ENCODE assay signal across 17 cellular contexts in genomic region chr13:40486518-40487163, GRCh38.
DNase-seq lines count a peak whose midpoint lies in the region; ATAC-seq lines count a peak whose summit lies in the region.
"Had no signal": no experiment of that assay in that cellular context is flagged by ENCODE, and none has a peak within 500 bp of the region (broad histone marks: within the 10 kb centered on the region; RNA-seq: fewer than 3 reads in every experiment).

No MANE protein-coding gene starts in this region.

- H3K9me3 Mint-ChIP-seq in activated naive CD4-positive, alpha-beta T cell treated with anti-CD3 and anti-CD28 coated beads, Interleukin-2, amount 50 U/mL, for 24 hours, result no peaks in the 10 kb centered on the region
- H3K9me3 Mint-ChIP-seq in activated CD4-positive, alpha-beta memory T cell treated with anti-CD3 and anti-CD28 coated beads for 36 hours, result peaks cover 6% of the 10 kb centered on the region
- H3K9me3 Mint-ChIP-seq in effector memory CD8-positive, alpha-beta T cell, result no peaks in the 10 kb centered on the region
- no peaks in the 10 kb centered on the region for H3K9me3 Mint-ChIP-seq in stimulated activated effector memory CD8-positive, alpha-beta T cell treated with anti-CD3 and anti-CD28 coated beads, Interleukin-12 subunit alpha, Interleukin-12 subunit beta, amount 100 ng/mL, for 72 hours

- H3K4me1 Mint-ChIP-seq in activated naive CD4-positive, alpha-beta T cell treated with anti-CD3 and anti-CD28 coated beads, Interleukin-2, amount 50 U/mL, for 24 hours, result peaks cover 89% of the 10 kb centered on the region
- H3K4me1 Mint-ChIP-seq in activated CD4-positive, alpha-beta memory T cell treated with anti-CD3 and anti-CD28 coated beads for 36 hours (ENCODE audit: low read depth), result peaks cover 73% of the 10 kb centered on the region
- peaks cover 43% of the 10 kb centered on the region in 2 donors for H3K4me1 Mint-ChIP-seq in effector memory CD8-positive, alpha-beta T cell (ENCODE audit: low read depth in 2 of 2)
- H3K4me1 Mint-ChIP-seq in stimulated activated effector memory CD8-positive, alpha-beta T cell treated with anti-CD3 and anti-CD28 coated beads, Interleukin-12 subunit alpha, Interleukin-12 subunit beta, amount 100 ng/mL, for 72 hours, result peaks cover 51% of the 10 kb centered on the region

- no peaks in the 10 kb centered on the region for H3K27me3 Mint-ChIP-seq in activated naive CD4-positive, alpha-beta T cell treated with anti-CD3 and anti-CD28 coated beads, Interleukin-2, amount 50 U/mL, for 24 hours
- H3K27me3 Mint-ChIP-seq in activated CD4-positive, alpha-beta memory T cell treated with anti-CD3 and anti-CD28 coated beads for 36 hours, result no peaks in the 10 kb centered on the region
- no peaks in the 10 kb centered on the region for H3K27me3 Mint-ChIP-seq in effector memory CD8-positive, alpha-beta T cell

- intact Hi-C loops in activated CD4-positive, alpha-beta memory T cell treated with anti-CD3 and anti-CD28 coated beads for 36 hours (cut with micrococcal nuclease), result loop anchor here (5.0 kb wide), 1 partner anchor 126 kb away; no protein-coding TSS in a partner anchor

- CTCF ChIA-PET in activated CD4-positive, alpha-beta memory T cell treated with anti-CD3 and anti-CD28 coated beads for 36 hours (lab: Charles Lee), result interaction anchor here (1.2 kb wide), 1 partner anchor 196 kb away, joined by 3 read pairs; no protein-coding TSS in a partner anchor

- no peak for DNase-seq in activated naive CD4-positive, alpha-beta T cell treated with Interleukin-2 at 50 U/mL for 16 hours
- no peak for DNase-seq in activated CD4-positive, alpha-beta memory T cell treated with anti-CD3 and anti-CD28 coated beads for 36 hours
- no peak for DNase-seq in effector memory CD8-positive, alpha-beta T cell
- no peak for DNase-seq in stimulated activated effector memory CD8-positive, alpha-beta T cell treated with anti-CD3 and anti-CD28 coated beads, Interleukin-12 subunit alpha, Interleukin-12 subunit beta, amount 100 ng/mL, for 72 hours (ENCODE audit: low spot score in 2 of 2)
- no peak for DNase-seq in HCEC 1CT
- no peak for DNase-seq in RKO (ENCODE audit: low spot score)
- DNase-seq: aorta, caudate nucleus, DMS153, erythroblast, foreskin melanocyte, GM23248, kidney, NCI-H146, NCI-H69 had no signal

- peak overlapping the region; percentile 95 for H3K27ac Mint-ChIP-seq in activated naive CD4-positive, alpha-beta T cell treated with anti-CD3 and anti-CD28 coated beads, Interleukin-2, amount 50 U/mL, for 24 hours
- H3K27ac Mint-ChIP-seq in activated CD4-positive, alpha-beta memory T cell treated with anti-CD3 and anti-CD28 coated beads for 36 hours, result peak overlapping the region; percentile 10
- H3K27ac Mint-ChIP-seq in effector memory CD8-positive, alpha-beta T cell, result peak overlapping the region; percentile 93 to 96
- H3K27ac Mint-ChIP-seq in stimulated activated effector memory CD8-positive, alpha-beta T cell treated with anti-CD3 and anti-CD28 coated beads, Interleukin-12 subunit alpha, Interleukin-12 subunit beta, amount 100 ng/mL, for 72 hours, result peak overlapping the region; percentile 45

- H3K36me3 Mint-ChIP-seq in activated naive CD4-positive, alpha-beta T cell treated with anti-CD3 and anti-CD28 coated beads, Interleukin-2, amount 50 U/mL, for 24 hours, result no peaks in the 10 kb centered on the region
- no peaks in the 10 kb centered on the region for H3K36me3 Mint-ChIP-seq in activated CD4-positive, alpha-beta memory T cell treated with anti-CD3 and anti-CD28 coated beads for 36 hours
- H3K36me3 Mint-ChIP-seq in effector memory CD8-positive, alpha-beta T cell (ENCODE audit: insufficient read depth), result peaks cover 4% of the 10 kb centered on the region
- H3K36me3 Mint-ChIP-seq in stimulated activated effector memory CD8-positive, alpha-beta T cell treated with anti-CD3 and anti-CD28 coated beads, Interleukin-12 subunit alpha, Interleukin-12 subunit beta, amount 100 ng/mL, for 72 hours, result no peaks in the 10 kb centered on the region

- no peak for ATAC-seq in effector memory CD8-positive, alpha-beta T cell (replicated peaks)
- no peak for ATAC-seq in stimulated activated effector memory CD8-positive, alpha-beta T cell treated with anti-CD3 and anti-CD28 coated beads, Interleukin-12 subunit alpha, Interleukin-12 subunit beta, amount 100 ng/mL, for 72 hours
- ATAC-seq in activated CD4-positive, CD25-positive, alpha-beta regulatory T cell treated with anti-CD3 and anti-CD28 coated beads, Interleukin-2, amount 50 U/mL, for 24 hours, result no peak

- H3K4me3 Mint-ChIP-seq in activated naive CD4-positive, alpha-beta T cell treated with anti-CD3 and anti-CD28 coated beads, Interleukin-2, amount 50 U/mL, for 24 hours, result no peak overlapping the region
- no peak overlapping the region for H3K4me3 Mint-ChIP-seq in activated CD4-positive, alpha-beta memory T cell treated with anti-CD3 and anti-CD28 coated beads for 36 hours
- peak overlapping the region; percentile 58 to 60 for H3K4me3 Mint-ChIP-seq in effector memory CD8-positive, alpha-beta T cell
- no peak overlapping the region for H3K4me3 Mint-ChIP-seq in stimulated activated effector memory CD8-positive, alpha-beta T cell treated with anti-CD3 and anti-CD28 coated beads, Interleukin-12 subunit alpha, Interleukin-12 subunit beta, amount 100 ng/mL, for 72 hours

- POLR2A ChIA-PET in activated CD4-positive, alpha-beta memory T cell treated with anti-CD3 and anti-CD28 coated beads for 36 hours (lab: Charles Lee), result no interaction called here

Comparison
In these comparisons a context has a peak if more than half of its experiments do, and no peak if none do; other contexts are left out.
1. H3K27ac Mint-ChIP-seq: peak in every context shown above with its lines; median percentile 95 in activated naive CD4-positive, alpha-beta T cell treated with anti-CD3 and anti-CD28 coated beads, Interleukin-2, amount 50 U/mL, for 24 hours; 94 in effector memory CD8-positive, alpha-beta T cell; 45 in stimulated activated effector memory CD8-positive, alpha-beta T cell treated with anti-CD3 and anti-CD28 coated beads, Interleukin-12 subunit alpha, Interleukin-12 subunit beta, amount 100 ng/mL, for 72 hours; 10 in activated CD4-positive, alpha-beta memory T cell treated with anti-CD3 and anti-CD28 coated beads for 36 hours.
2. H3K4me3 Mint-ChIP-seq: peak in effector memory CD8-positive, alpha-beta T cell (2 of 2); none in activated naive CD4-positive, alpha-beta T cell treated with anti-CD3 and anti-CD28 coated beads, Interleukin-2, amount 50 U/mL, for 24 hours (single experiment), activated CD4-positive, alpha-beta memory T cell treated with anti-CD3 and anti-CD28 coated beads for 36 hours (single experiment) and stimulated activated effector memory CD8-positive, alpha-beta T cell treated with anti-CD3 and anti-CD28 coated beads, Interleukin-12 subunit alpha, Interleukin-12 subunit beta, amount 100 ng/mL, for 72 hours (single experiment).